Comparison of ENCODE assay signal across 8 cellular contexts in genomic region chr5:134586866-134587524, GRCh38. TPM values are rescaled to one million over a fixed set of nuclear protein-coding genes. Genes with fewer than 3 reads are reported as not detected.
DNase-seq lines count a peak whose midpoint lies in the region; ATAC-seq and TF ChIP-seq lines count a peak whose summit lies in the region.

No MANE protein-coding gene starts in this region.

- H3K79me2 ChIP-seq in mesendoderm (ENCODE audit: control insufficient read depth, insufficient read depth, low read length): no peaks in the 10 kb centered on the region

- DNase-seq in AG09309 (ENCODE audit: low read depth) (peak; percentile 21), NCI-H82 treated with DMSO at 0.1 percent for 48 hours (lab: John Stamatoyannopoulos, UW; ENCODE audit: unreplicated experiment) (peak; percentile 37), mesendoderm (peak; percentile 98)
- peak; percentile 93 for DNase-seq in activated CD8-positive, alpha-beta T cell treated with anti-CD3 and anti-CD28 coated beads for 36 hours
- DNase-seq in effector memory CD4-positive, alpha-beta T cell: peak; percentile 56 to 68 (median 58)
- DNase-seq in stimulated activated CD8-positive, alpha-beta memory T cell treated with anti-CD3 and anti-CD28 coated beads, Interleukin-15, amount 100 ng/mL, for 1 hour (ENCODE audit: low read depth): peak; percentile 71

- H3K56ac ChIP-seq in mesendoderm (ENCODE audit: low read length): peak overlapping the region; percentile 79

- H3K27me3 Mint-ChIP-seq in activated CD8-positive, alpha-beta T cell treated with anti-CD3 and anti-CD28 coated beads for 36 hours: no peaks in the 10 kb centered on the region

- H3K27ac Mint-ChIP-seq in activated CD8-positive, alpha-beta T cell treated with anti-CD3 and anti-CD28 coated beads for 36 hours: peak overlapping the region; percentile 43

- no peaks in the 10 kb centered on the region for H3K9me3 ChIP-seq in effector memory CD4-positive, alpha-beta T cell (ENCODE audit: control insufficient read depth, low read length)

- no peaks in the 10 kb centered on the region for H3K27me3 ChIP-seq in effector memory CD4-positive, alpha-beta T cell (replicated peaks; ENCODE audit: control insufficient read depth, insufficient read depth, low read length, poor library complexity, severe bottlenecking)
- H3K27me3 ChIP-seq in mesendoderm (ENCODE audit: insufficient read depth, low read length, poor library complexity): no peaks in the 10 kb centered on the region

- H3K9me3 Mint-ChIP-seq in activated CD8-positive, alpha-beta T cell treated with anti-CD3 and anti-CD28 coated beads for 36 hours: no peaks in the 10 kb centered on the region

- no peak overlapping the region for H2BK120ac ChIP-seq in mesendoderm (ENCODE audit: low read depth, low read length)

- intact Hi-C loops in activated CD8-positive, alpha-beta T cell treated with anti-CD3 and anti-CD28 coated beads for 36 hours (cut with micrococcal nuclease): loop anchor here (2.0 to 10.0 kb wide), 3 partner anchors 192 to 402 kb away; no protein-coding TSS in a partner anchor

- peak overlapping the region; percentile 39 for H3K9ac ChIP-seq in mesendoderm (ENCODE audit: low read length)

- CTCF ChIA-PET in activated CD8-positive, alpha-beta T cell treated with anti-CD3 and anti-CD28 coated beads for 36 hours (lab: Charles Lee): interaction anchor here (0.6 to 6.1 kb wide), 119 partner anchors 9 to 594 kb away, joined by 3 to 90 read pairs (median 5); partner anchors contain the start of genes CAMLG, CDKN2AIPNL, DDX46 and PCBD2

- H3K4me1 Mint-ChIP-seq in activated CD8-positive, alpha-beta T cell treated with anti-CD3 and anti-CD28 coated beads for 36 hours (ENCODE audit: low read depth): peaks cover 9% of the 10 kb centered on the region

- H3K36me3 Mint-ChIP-seq in activated CD8-positive, alpha-beta T cell treated with anti-CD3 and anti-CD28 coated beads for 36 hours (ENCODE audit: low read depth): no peaks in the 10 kb centered on the region

- no peak overlapping the region for H3K4ac ChIP-seq in mesendoderm (ENCODE audit: low read depth, low read length)

- H2AK5ac ChIP-seq in mesendoderm (ENCODE audit: low read length): no peak overlapping the region

- no peak overlapping the region for H2BK15ac ChIP-seq in mesendoderm (replicated peaks; ENCODE audit: low read depth)

- H3K23ac ChIP-seq in mesendoderm (ENCODE audit: low read length): no peak overlapping the region

- H4K8ac ChIP-seq in mesendoderm (ENCODE audit: low read depth, low read length): no peak overlapping the region

- H3K4me3 Mint-ChIP-seq in activated CD8-positive, alpha-beta T cell treated with anti-CD3 and anti-CD28 coated beads for 36 hours: no peak overlapping the region

- no peak overlapping the region for H2BK5ac ChIP-seq in mesendoderm (ENCODE audit: low read length)

- H3K27ac ChIP-seq in effector memory CD4-positive, alpha-beta T cell (ENCODE audit: insufficient read depth, low read length, poor library complexity, severe bottlenecking): no peak overlapping the region
- no peak overlapping the region for H3K27ac ChIP-seq in mesendoderm (ENCODE audit: low read depth, low read length)

- no peak overlapping the region for H4K5ac ChIP-seq in mesendoderm (ENCODE audit: low read length)

- WGBS in mesendoderm (ENCODE audit: extremely low coverage, insufficient coverage, low lambda C conversion rate): no CpG with 5 or more reads among the region's 13 CpGs

- H3K18ac ChIP-seq in mesendoderm (ENCODE audit: low read length): no peak overlapping the region

- H3K4me3 ChIP-seq in AG09309 (ENCODE audit: control insufficient read depth, low read depth, low read length) (no peak overlapping the region), mesendoderm (ENCODE audit: low read length) (no peak overlapping the region)
- H3K4me3 ChIP-seq in effector memory CD4-positive, alpha-beta T cell (ENCODE audit: insufficient read depth, low read depth, low read length, poor library complexity, severe bottlenecking): no peak overlapping the region

- peaks cover 5% of the 10 kb centered on the region for H3K4me1 ChIP-seq in effector memory CD4-positive, alpha-beta T cell (ENCODE audit: control insufficient read depth, insufficient read depth, low read length, poor library complexity, severe bottlenecking)
- H3K4me1 ChIP-seq in mesendoderm (ENCODE audit: control insufficient read depth, low read depth, low read length): peaks cover 6% of the 10 kb centered on the region

- H3K79me1 ChIP-seq in mesendoderm (ENCODE audit: low read length): no peaks in the 10 kb centered on the region

- no peak overlapping the region for H3K4me2 ChIP-seq in mesendoderm (ENCODE audit: low read length)

- no peaks in the 10 kb centered on the region for H3K36me3 ChIP-seq in effector memory CD4-positive, alpha-beta T cell (ENCODE audit: control insufficient read depth, insufficient read depth, low read length)
- H3K36me3 ChIP-seq in mesendoderm (ENCODE audit: control insufficient read depth, insufficient read depth, low read length): no peaks in the 10 kb centered on the region

- POLR2A ChIA-PET in activated CD8-positive, alpha-beta T cell treated with anti-CD3 and anti-CD28 coated beads for 36 hours (lab: Charles Lee): interaction anchor here (0.6 to 1.6 kb wide), 5 partner anchors 9 to 295 kb away, joined by 3 to 5 read pairs (median 4); partner anchors contain the start of gene SEC24A

- peak; percentile 92 for TF ChIP-seq CTCF in AG09309 (IDR thresholded peaks at IDR 0.05; ENCODE audit: control insufficient read depth, insufficient read depth, low read depth, low read length, missing control alignments)
- TF ChIP-seq CTCF in activated CD8-positive, alpha-beta T cell treated with anti-CD3 and anti-CD28 coated beads for 36 hours (IDR thresholded peaks at IDR 0.05): peak; percentile 97

- ATAC-seq in GM18868 (IDR thresholded peaks at IDR 0.05; ENCODE audit: unreplicated experiment) (peak; percentile 82), HG03175 (IDR thresholded peaks at IDR 0.05; ENCODE audit: unreplicated experiment) (peak; percentile 93)
- ATAC-seq in activated CD8-positive, alpha-beta T cell treated with anti-CD3 and anti-CD28 coated beads for 36 hours: peak; percentile 92

RNA-seq across cellular contexts. Expression of gene SAR1B, which starts 45.6 kb away (rescaled TPM):
- 10 to 100 TPM; 49.7 to 55.4 TPM for total RNA-seq in activated CD8-positive, alpha-beta T cell treated with anti-CD3 and anti-CD28 coated beads for 36 hours
- polyA plus RNA-seq in mesendoderm (2013, experiment 1 of 2): 15.2 TPM
- polyA plus RNA-seq in mesendoderm (2013, experiment 2 of 2): 16.3 TPM

Comparison
In these comparisons a context has a peak if more than half of its experiments do, and no peak if none do; other contexts are left out.
1. DNase-seq: peak in every context shown above with its lines; median percentile 98 in mesendoderm; 93 in activated CD8-positive, alpha-beta T cell treated with anti-CD3 and anti-CD28 coated beads for 36 hours; 71 in stimulated activated CD8-positive, alpha-beta memory T cell treated with anti-CD3 and anti-CD28 coated beads, Interleukin-15, amount 100 ng/mL, for 1 hour; 58 in effector memory CD4-positive, alpha-beta T cell; 37 in NCI-H82 treated with DMSO at 0.1 percent for 48 hours; 21 in AG09309.